Comparison of ENCODE assay signal across 16 cellular contexts in genomic region chr7:94277236-94277635, GRCh38.
"Had no signal": no experiment of that assay in that cellular context is flagged by ENCODE, and none has a peak within 500 bp of the region (broad histone marks: within the 10 kb centered on the region; RNA-seq: fewer than 3 reads in every experiment).

No MANE protein-coding gene starts in this region.

- H3K36me3 ChIP-seq: lower lobe of right lung, stomach, suprapubic skin, transverse colon had no signal

- H3K9me3 ChIP-seq: lower lobe of right lung, stomach, suprapubic skin, transverse colon had no signal

- DNase-seq: activated CD8-positive, alpha-beta memory T cell treated with anti-CD3 and anti-CD28 coated beads, Interleukin-2, amount 50 U/mL, for 4 hours; activated naive CD4-positive, alpha-beta T cell treated with Interleukin-2 at 50 U/mL for 16 hours; activated naive CD8-positive, alpha-beta T cell treated with anti-CD3 and anti-CD28 coated beads for 36 hours; activated T-cell treated with anti-CD3 and anti-CD28 coated beads, Interleukin-2, amount 50 U/mL, for 24 hours; cerebellar nuclear complex; kidney; lower lobe of right lung; small intestine; stimulated activated CD4-positive, alpha-beta T cell treated with anti-CD3 and anti-CD28 coated beads, Interleukin-15, amount 100 ng/mL, for 24 hours; stomach; T-helper 9 cell; transverse colon had no signal

- H3K27me3 ChIP-seq: suprapubic skin, transverse colon had no signal

- H3K27ac ChIP-seq: foreskin keratinocyte, lower lobe of right lung, stomach, suprapubic skin, transverse colon had no signal

- H3K4me3 ChIP-seq: lower lobe of right lung, stomach, suprapubic skin, transverse colon had no signal

- ATAC-seq: activated T-helper 17 cell treated with anti-CD3 and anti-CD28 coated beads, Interleukin-2, amount 50 U/mL, for 72 hours had no signal

- H3K4me1 ChIP-seq: foreskin keratinocyte, stomach, suprapubic skin, transverse colon had no signal

- FAIRE-seq: bronchial epithelial cell, kidney, small intestine had no signal
